ENCODE assay signal across 8 cellular contexts in the genomic region with DNA sequence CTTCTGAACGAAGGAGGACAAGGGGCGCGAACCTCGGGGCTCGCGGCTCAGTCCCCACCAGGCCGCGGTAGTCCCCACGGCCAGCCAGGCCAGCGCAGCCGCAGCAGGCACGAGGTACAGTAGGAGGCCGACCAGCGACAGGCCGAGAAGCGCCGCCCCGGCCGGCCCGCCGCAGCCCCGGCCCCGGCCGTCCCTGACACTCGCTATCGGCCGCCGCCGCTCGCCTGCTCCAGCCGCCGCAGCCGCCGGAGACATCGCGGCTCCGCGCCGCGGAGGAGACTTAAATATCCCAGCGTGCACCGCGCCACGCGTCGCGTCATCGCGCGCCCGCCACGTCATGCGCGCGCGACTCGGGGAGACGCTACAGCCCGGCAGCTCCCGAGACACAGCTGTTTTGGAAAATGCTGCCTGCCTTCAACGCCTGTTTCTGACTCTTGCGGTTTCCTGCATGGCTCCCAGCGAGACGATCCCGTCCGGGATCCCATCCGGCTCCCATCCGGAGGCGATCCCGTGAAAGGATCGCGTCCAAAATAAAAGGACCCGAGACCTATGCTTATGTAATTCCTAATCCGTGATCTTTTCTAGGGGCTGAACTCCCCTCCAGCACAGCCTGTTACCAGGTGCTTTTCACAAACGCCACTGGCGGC. TPM values are rescaled to one million over a fixed set of nuclear protein-coding genes. Genes with fewer than 3 reads are reported as not detected.
DNase-seq lines count a peak whose midpoint lies in the region; ATAC-seq and TF ChIP-seq lines count a peak whose summit lies in the region.
"Not testable (repeated sequence)": the region's sequence is repeated elsewhere in the genome, so short reads cannot be mapped to it uniquely, and the experiment has no call there.

No MANE protein-coding gene starts in this region.

- intact Hi-C loops in esophagus muscularis mucosa (cut with DNase I): not testable (repeated sequence)

- H3K4me3 ChIP-seq in esophagus muscularis mucosa (peak overlapping the region; percentile 57 to 69 (median 66)), mesendoderm (ENCODE audit: low read length) (peak overlapping the region; percentile 48)

- not testable (repeated sequence) for H3K79me1 ChIP-seq in mesendoderm (ENCODE audit: low read length)

- not testable (repeated sequence) for TF ChIP-seq EP300 in esophagus muscularis mucosa (IDR thresholded peaks at IDR 0.05)

- H3K9me3 Mint-ChIP-seq in stimulated activated effector memory CD8-positive, alpha-beta T cell treated with anti-CD3 and anti-CD28 coated beads, Interleukin-12 subunit alpha, Interleukin-12 subunit beta, amount 100 ng/mL, for 72 hours: not testable (repeated sequence)

- peaks cover 23 to 37% (median 32%) of the 10 kb centered on the region in 4 donors for H3K36me3 ChIP-seq in esophagus muscularis mucosa
- H3K36me3 ChIP-seq in mesendoderm (ENCODE audit: control insufficient read depth, insufficient read depth, low read length): not testable (repeated sequence)

- peak; percentile 87 for ATAC-seq in GM21528 (IDR thresholded peaks at IDR 0.05; ENCODE audit: low FRiP score, unreplicated experiment)
- peak; percentile 82 for ATAC-seq in HG03439 (IDR thresholded peaks at IDR 0.05; ENCODE audit: unreplicated experiment)
- ATAC-seq in stimulated activated effector memory CD8-positive, alpha-beta T cell treated with anti-CD3 and anti-CD28 coated beads, Interleukin-12 subunit alpha, Interleukin-12 subunit beta, amount 100 ng/mL, for 72 hours: peak; percentile 98

- TF ChIP-seq CTCF in esophagus muscularis mucosa (IDR thresholded peaks at IDR 0.05): peak in 1 of 3 experiments; percentile 13

- not testable (repeated sequence) for TF ChIP-seq POLR2A in esophagus muscularis mucosa (IDR thresholded peaks at IDR 0.05; ENCODE audit: low read depth)

- not testable (repeated sequence) for H2AK5ac ChIP-seq in mesendoderm (ENCODE audit: low read length)

- not testable (repeated sequence) for H2BK120ac ChIP-seq in mesendoderm (ENCODE audit: low read depth, low read length)

- not testable (repeated sequence) for H3K4ac ChIP-seq in mesendoderm (ENCODE audit: low read depth, low read length)

- peaks cover 46% of the 10 kb centered on the region for H3K36me3 Mint-ChIP-seq in stimulated activated effector memory CD8-positive, alpha-beta T cell treated with anti-CD3 and anti-CD28 coated beads, Interleukin-12 subunit alpha, Interleukin-12 subunit beta, amount 100 ng/mL, for 72 hours

- DNase-seq in EH (ENCODE audit: low read depth) (peak; percentile 54), RKO (ENCODE audit: low spot score) (peak; percentile 29), mesendoderm (peak; percentile 36)
- peak; percentile 30 for DNase-seq in activated naive CD4-positive, alpha-beta T cell treated with Interleukin-2 at 50 U/mL for 16 hours
- not testable (repeated sequence) for DNase-seq in esophagus muscularis mucosa (ENCODE audit: extremely low spot score)
- DNase-seq in stimulated activated effector memory CD8-positive, alpha-beta T cell treated with anti-CD3 and anti-CD28 coated beads, Interleukin-12 subunit alpha, Interleukin-12 subunit beta, amount 100 ng/mL, for 72 hours (ENCODE audit: low spot score in 2 of 2): peak; percentile 33 to 71

- H3K27ac ChIP-seq in esophagus muscularis mucosa (replicated peaks in 1 of 4): peak overlapping the region; percentile 81 to 89 (median 84)
- H3K27ac ChIP-seq in mesendoderm (ENCODE audit: low read depth, low read length): not testable (repeated sequence)

- H3K4me2 ChIP-seq in mesendoderm (ENCODE audit: low read length): not testable (repeated sequence)

- H3K27me3 ChIP-seq in esophagus muscularis mucosa; mesendoderm (ENCODE audit: insufficient read depth, low read length, poor library complexity): not testable (repeated sequence)

- peak overlapping the region; percentile 64 for H3K9ac ChIP-seq in mesendoderm (ENCODE audit: low read length)

- H3K4me1 Mint-ChIP-seq in stimulated activated effector memory CD8-positive, alpha-beta T cell treated with anti-CD3 and anti-CD28 coated beads, Interleukin-12 subunit alpha, Interleukin-12 subunit beta, amount 100 ng/mL, for 72 hours: not testable (repeated sequence)

- not testable (repeated sequence) for H4K8ac ChIP-seq in mesendoderm (ENCODE audit: low read depth, low read length)

- H3K56ac ChIP-seq in mesendoderm (ENCODE audit: low read length): peak overlapping the region; percentile 70

- H2BK15ac ChIP-seq in mesendoderm (replicated peaks; ENCODE audit: low read depth): not testable (repeated sequence)

- not testable (repeated sequence) for H2BK5ac ChIP-seq in mesendoderm (ENCODE audit: low read length)

- not testable (repeated sequence) for H3K18ac ChIP-seq in mesendoderm (ENCODE audit: low read length)

- no CpG with 5 or more reads among the region's 76 CpGs for whole genome bisulfite sequencing in esophagus muscularis mucosa
- no CpG with 5 or more reads among the region's 76 CpGs for WGBS in mesendoderm (ENCODE audit: extremely low coverage, insufficient coverage, low lambda C conversion rate)

- H3K79me2 ChIP-seq in mesendoderm (ENCODE audit: control insufficient read depth, insufficient read depth, low read length): not testable (repeated sequence)

- H3K27ac Mint-ChIP-seq in stimulated activated effector memory CD8-positive, alpha-beta T cell treated with anti-CD3 and anti-CD28 coated beads, Interleukin-12 subunit alpha, Interleukin-12 subunit beta, amount 100 ng/mL, for 72 hours: peak overlapping the region; percentile 84

- H3K9me3 ChIP-seq in esophagus muscularis mucosa: not testable (repeated sequence)

- peak overlapping the region; percentile 75 for H3K4me3 Mint-ChIP-seq in stimulated activated effector memory CD8-positive, alpha-beta T cell treated with anti-CD3 and anti-CD28 coated beads, Interleukin-12 subunit alpha, Interleukin-12 subunit beta, amount 100 ng/mL, for 72 hours

- peaks cover 0 to 15% (median 10%) of the 10 kb centered on the region in 4 donors for H3K4me1 ChIP-seq in esophagus muscularis mucosa
- H3K4me1 ChIP-seq in mesendoderm (ENCODE audit: control insufficient read depth, low read depth, low read length): not testable (repeated sequence)

- not testable (repeated sequence) for H3K23ac ChIP-seq in mesendoderm (ENCODE audit: low read length)

- not testable (repeated sequence) for H4K5ac ChIP-seq in mesendoderm (ENCODE audit: low read length)

RNA-seq across cellular contexts. Expression of a gene that starts 43.5 kb away (rescaled TPM):
- 10 to 100 TPM; 15.5 to 29.1 (median 25.1) TPM for total RNA-seq in esophagus muscularis mucosa
- polyA plus RNA-seq in mesendoderm (2013, experiment 1 of 2): 61.9 TPM
- polyA plus RNA-seq in mesendoderm (2013, experiment 2 of 2): 60.2 TPM

RNA-seq across cellular contexts. Expression of a gene that starts 47.2 kb away (rescaled TPM):
- 1 to 10 TPM in 1 of 4 donors, under 1 TPM in 3; 0.69 to 1.7 (median 0.77) TPM for total RNA-seq in esophagus muscularis mucosa
- polyA plus RNA-seq in mesendoderm (2013, experiment 1 of 2): 0.29 TPM
- polyA plus RNA-seq in mesendoderm (2013, experiment 2 of 2): 0.14 TPM

RNA-seq across cellular contexts. Expression of a gene that starts 49.5 kb away (rescaled TPM):
- not detected for total RNA-seq in esophagus muscularis mucosa
- not detected for polyA plus RNA-seq in mesendoderm (2013, experiment 1 of 2)
- not detected for polyA plus RNA-seq in mesendoderm (2013, experiment 2 of 2)
